In genomic region chr20:23630392-23630849, GRCh38 we compare ENCODE assay signal across 20 cellular contexts. TPM values are rescaled to one million over a fixed set of nuclear protein-coding genes. Genes with fewer than 3 reads are reported as not detected.
"Had no signal": no experiment of that assay in that cellular context is flagged by ENCODE, and none has a peak within 500 bp of the region (broad histone marks: within the 10 kb centered on the region; RNA-seq: fewer than 3 reads in every experiment).

No MANE protein-coding gene starts in this region.

- H3K9me3 ChIP-seq: heart right ventricle, ovary, upper lobe of right lung had no signal

- H3K4me1 Mint-ChIP-seq: activated CD8-positive, alpha-beta memory T cell treated with anti-CD3 and anti-CD28 coated beads, Interleukin-2, amount 10 ng/mL, durations not matched to agents 7 days and 5 days; activated naive CD4-positive, alpha-beta T cell treated with anti-CD3 and anti-CD28 coated beads, Interleukin-2, amount 50 U/mL, for 24 hours had no signal

- H3K9me3 Mint-ChIP-seq: activated naive CD4-positive, alpha-beta T cell treated with anti-CD3 and anti-CD28 coated beads, Interleukin-2, amount 50 U/mL, for 24 hours; activated T-cell treated with anti-CD3 and anti-CD28 coated beads, Interleukin-2, amount 50 U/mL, for 24 hours had no signal

- H3K4me3 Mint-ChIP-seq: activated CD8-positive, alpha-beta memory T cell treated with anti-CD3 and anti-CD28 coated beads, Interleukin-2, amount 10 ng/mL, durations not matched to agents 7 days and 5 days; activated naive CD4-positive, alpha-beta T cell treated with anti-CD3 and anti-CD28 coated beads, Interleukin-2, amount 50 U/mL, for 24 hours; activated T-cell treated with anti-CD3 and anti-CD28 coated beads, Interleukin-2, amount 50 U/mL, for 24 hours; neural crest cell had no signal

- DNase-seq: activated CD4-positive, alpha-beta T cell treated with anti-CD3 and anti-CD28 coated beads, Interleukin-2, amount 50 U/mL, for 48 hours; activated CD4-positive, CD25-positive, alpha-beta regulatory T cell treated with anti-CD3 and anti-CD28 coated beads, Interleukin-2, amount 50 U/mL, for 72 hours; activated CD8-positive, alpha-beta memory T cell treated with anti-CD3 and anti-CD28 coated beads, Interleukin-2, amount 10 ng/mL, durations not matched to agents 7 days and 5 days; activated effector memory CD4-positive, alpha-beta T cell treated with Interleukin-2 at 50 U/mL for 16 hours; activated T-cell treated with anti-CD3 and anti-CD28 coated beads, Interleukin-2, amount 50 U/mL, for 24 hours; amniotic stem cell; brain microvascular endothelial cell; foreskin melanocyte; heart right ventricle; islet precursor cell; mesendoderm; ovary; upper lobe of right lung had no signal

- H3K27ac Mint-ChIP-seq: activated CD8-positive, alpha-beta memory T cell treated with anti-CD3 and anti-CD28 coated beads, Interleukin-2, amount 10 ng/mL, durations not matched to agents 7 days and 5 days; activated naive CD4-positive, alpha-beta T cell treated with anti-CD3 and anti-CD28 coated beads, Interleukin-2, amount 50 U/mL, for 24 hours; activated T-cell treated with anti-CD3 and anti-CD28 coated beads, Interleukin-2, amount 50 U/mL, for 24 hours had no signal

- H3K27ac ChIP-seq: brain microvascular endothelial cell, ovary, upper lobe of right lung had no signal

- H3K27me3 ChIP-seq: brain microvascular endothelial cell, heart right ventricle, ovary, upper lobe of right lung had no signal

- H3K36me3 ChIP-seq: ovary had no signal

- ATAC-seq: activated CD8-positive, alpha-beta memory T cell treated with anti-CD3 and anti-CD28 coated beads, Interleukin-2, amount 10 ng/mL, durations not matched to agents 7 days and 5 days; heart right ventricle; upper lobe of right lung had no signal

- H3K4me3 ChIP-seq: heart right ventricle, ovary, skin epidermis, upper lobe of right lung had no signal

RNA-seq across cellular contexts. Expression of gene CST9, which starts 24.7 kb away (rescaled TPM):
- total RNA-seq: activated CD8-positive, alpha-beta memory T cell treated with anti-CD3 and anti-CD28 coated beads, Interleukin-2, amount 10 ng/mL, durations not matched to agents 7 days and 5 days; chondrocyte; heart right ventricle; left lobe of liver; neural crest cell; ovary; subcutaneous adipose tissue; T-helper 2 cell treated with Interferon-gamma antibody and Interleukin-4, amounts not matched to agents 100 ng/mL and 5 ng/mL, for 36 hours; upper lobe of right lung had no signal
- polyA plus RNA-seq: heart right ventricle, ovary had no signal

RNA-seq across cellular contexts. Expression of gene CST4, which starts 58.4 kb away (rescaled TPM):
- total RNA-seq: activated CD8-positive, alpha-beta memory T cell treated with anti-CD3 and anti-CD28 coated beads, Interleukin-2, amount 10 ng/mL, durations not matched to agents 7 days and 5 days; chondrocyte; heart right ventricle; left lobe of liver; neural crest cell; ovary; subcutaneous adipose tissue; T-helper 2 cell treated with Interferon-gamma antibody and Interleukin-4, amounts not matched to agents 100 ng/mL and 5 ng/mL, for 36 hours; upper lobe of right lung had no signal
- polyA plus RNA-seq: heart right ventricle, ovary had no signal
